ENCODE assay signal across 9 cellular contexts in the genomic region with DNA sequence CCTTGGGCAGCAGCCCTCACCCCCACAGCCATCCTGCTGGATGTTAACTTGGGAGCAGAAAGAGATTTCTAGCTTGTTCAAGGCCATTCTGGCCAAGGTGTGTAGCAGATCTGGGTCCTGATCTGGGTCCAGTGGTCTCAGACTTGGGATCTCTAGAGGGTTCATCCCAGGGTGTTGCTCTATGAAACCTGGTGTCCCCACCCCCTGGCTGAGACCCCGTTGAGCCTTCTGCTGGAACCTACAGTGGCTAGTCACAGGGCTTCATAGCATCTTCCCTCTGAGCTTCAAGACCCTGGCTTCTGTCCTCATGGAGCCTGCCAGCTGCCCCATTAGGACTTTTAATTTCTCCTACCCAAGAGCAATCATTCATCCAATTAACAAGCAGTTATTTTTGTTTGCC.
"Had no signal": no experiment of that assay in that cellular context is flagged by ENCODE, and none has a peak within 500 bp of the region (broad histone marks: within the 10 kb centered on the region; RNA-seq: fewer than 3 reads in every experiment).

No MANE protein-coding gene starts in this region.

- H3K27ac ChIP-seq: GM23248, HL-60 had no signal

- H3K4me1 ChIP-seq: HAP-1 had no signal

- ATAC-seq: HCT116, HepG2 had no signal

- H3K4me3 ChIP-seq: GM23248, HAP-1 had no signal

- H3K9me3 ChIP-seq: HAP-1 had no signal

- DNase-seq: GM23248, GOT3, H7, HFFc6, KBM-7 had no signal

- H3K36me3 ChIP-seq: HAP-1 had no signal
